30 cellular contexts compared by ENCODE assay signal in the genomic region with DNA sequence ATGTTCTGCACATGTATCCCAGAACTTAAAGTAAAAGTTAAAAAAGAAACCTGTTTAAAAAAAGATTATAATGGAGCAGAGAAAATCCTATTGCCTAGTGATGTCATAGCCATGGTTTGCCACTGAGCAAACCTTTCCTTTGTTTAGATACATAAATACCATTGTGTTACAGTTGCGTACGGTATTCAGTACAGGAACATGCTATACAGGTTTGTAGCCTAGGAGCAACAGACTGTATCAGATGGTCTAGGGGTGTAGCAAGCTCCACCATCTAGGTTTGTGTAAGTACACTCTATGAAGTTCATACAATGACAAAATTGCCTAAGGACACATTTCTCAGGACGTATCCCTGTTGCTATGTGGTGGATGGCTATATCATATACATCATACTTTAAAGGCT.
"Had no signal": no experiment of that assay in that cellular context is flagged by ENCODE, and none has a peak within 500 bp of the region (broad histone marks: within the 10 kb centered on the region; RNA-seq: fewer than 3 reads in every experiment).

No MANE protein-coding gene starts in this region.

- H3K4me1 ChIP-seq: psoas muscle, right lobe of liver, sigmoid colon, stomach, thyroid gland, tibial nerve, upper lobe of left lung, vagina had no signal

- H3K9ac ChIP-seq: parathyroid adenoma had no signal

- H3K4me3 ChIP-seq: ovary, psoas muscle, right lobe of liver, sigmoid colon, stomach, thoracic aorta, thyroid gland, tibial nerve, upper lobe of left lung, vagina had no signal

- H3K9me3 Mint-ChIP-seq: natural killer cell treated with Interleukin-12 subunit alpha and Interleukin-12 subunit beta and Interleukin-15 and Interleukin-18, amount 100 ng/mL, for 72 hours; stimulated activated effector memory CD8-positive, alpha-beta T cell treated with anti-CD3 and anti-CD28 coated beads, Interleukin-12 subunit alpha, Interleukin-12 subunit beta, amount 100 ng/mL, for 72 hours; stimulated activated naive CD8-positive, alpha-beta T cell treated with anti-CD3 and anti-CD28 coated beads, Interleukin-15, Interleukin-2, amounts not matched to agents 100 ng/mL and 50 ng/mL, for 24 hours had no signal

- H3K27ac ChIP-seq: neutrophil, ovary, parathyroid adenoma, psoas muscle, right lobe of liver, sigmoid colon, stomach, thoracic aorta, thyroid gland, tibial nerve, upper lobe of left lung, vagina had no signal

- H2AFZ ChIP-seq: parathyroid adenoma had no signal

- H3K36me3 Mint-ChIP-seq: natural killer cell treated with Interleukin-12 subunit alpha and Interleukin-12 subunit beta and Interleukin-15 and Interleukin-18, amount 100 ng/mL, for 72 hours; stimulated activated effector memory CD8-positive, alpha-beta T cell treated with anti-CD3 and anti-CD28 coated beads, Interleukin-12 subunit alpha, Interleukin-12 subunit beta, amount 100 ng/mL, for 72 hours; stimulated activated naive B cell treated with anti-CD40 and anti-IgM and Interleukin-4, amounts not matched to agents 10 μg/mL and 1 μg/mL and 100 μg/mL, for 72 hours had no signal

- H3K27me3 Mint-ChIP-seq: naive thymus-derived CD8-positive, alpha-beta T cell; progenitor cell of endocrine pancreas; stimulated activated naive B cell treated with anti-CD40 and anti-IgM and Interleukin-4, amounts not matched to agents 10 μg/mL and 1 μg/mL and 100 μg/mL, for 72 hours; stimulated activated naive CD8-positive, alpha-beta T cell treated with anti-CD3 and anti-CD28 coated beads, Interleukin-15, Interleukin-2, amounts not matched to agents 100 ng/mL and 50 ng/mL, for 24 hours had no signal

- H3K27ac Mint-ChIP-seq: natural killer cell treated with Interleukin-12 subunit alpha and Interleukin-12 subunit beta and Interleukin-15 and Interleukin-18, amount 100 ng/mL, for 72 hours; progenitor cell of endocrine pancreas; stimulated activated effector memory CD8-positive, alpha-beta T cell treated with anti-CD3 and anti-CD28 coated beads, Interleukin-12 subunit alpha, Interleukin-12 subunit beta, amount 100 ng/mL, for 72 hours; stimulated activated naive B cell treated with anti-CD40 and anti-IgM and Interleukin-4, amounts not matched to agents 10 μg/mL and 1 μg/mL and 100 μg/mL, for 72 hours; stimulated activated naive CD8-positive, alpha-beta T cell treated with anti-CD3 and anti-CD28 coated beads, Interleukin-15, Interleukin-2, amounts not matched to agents 100 ng/mL and 50 ng/mL, for 24 hours had no signal

- ATAC-seq: naive thymus-derived CD8-positive, alpha-beta T cell; natural killer cell treated with Interleukin-12 subunit alpha and Interleukin-12 subunit beta and Interleukin-15 and Interleukin-18, amount 100 ng/mL, for 72 hours; psoas muscle; right cardiac atrium; right lobe of liver; stimulated activated effector memory CD8-positive, alpha-beta T cell treated with anti-CD3 and anti-CD28 coated beads, Interleukin-12 subunit alpha, Interleukin-12 subunit beta, amount 100 ng/mL, for 72 hours; stimulated activated naive B cell treated with anti-CD40 and anti-IgM and Interleukin-4, amounts not matched to agents 10 μg/mL and 1 μg/mL and 100 μg/mL, for 72 hours had no signal

- FAIRE-seq: small intestine, urothelium cell line had no signal

- H3K27me3 ChIP-seq: neutrophil, ovary, right lobe of liver, sigmoid colon, stomach, thyroid gland, tibial nerve, upper lobe of left lung, vagina had no signal

- H3K4me3 Mint-ChIP-seq: naive thymus-derived CD8-positive, alpha-beta T cell; natural killer cell treated with Interleukin-12 subunit alpha and Interleukin-12 subunit beta and Interleukin-15 and Interleukin-18, amount 100 ng/mL, for 72 hours; nephron progenitor cell; neural crest cell; stimulated activated effector memory CD8-positive, alpha-beta T cell treated with anti-CD3 and anti-CD28 coated beads, Interleukin-12 subunit alpha, Interleukin-12 subunit beta, amount 100 ng/mL, for 72 hours; stimulated activated naive B cell treated with anti-CD40 and anti-IgM and Interleukin-4, amounts not matched to agents 10 μg/mL and 1 μg/mL and 100 μg/mL, for 72 hours; stimulated activated naive CD8-positive, alpha-beta T cell treated with anti-CD3 and anti-CD28 coated beads, Interleukin-15, Interleukin-2, amounts not matched to agents 100 ng/mL and 50 ng/mL, for 24 hours had no signal

- H3K4me1 Mint-ChIP-seq: nephron progenitor cell; neural crest cell; stimulated activated effector memory CD8-positive, alpha-beta T cell treated with anti-CD3 and anti-CD28 coated beads, Interleukin-12 subunit alpha, Interleukin-12 subunit beta, amount 100 ng/mL, for 72 hours; stimulated activated naive B cell treated with anti-CD40 and anti-IgM and Interleukin-4, amounts not matched to agents 10 μg/mL and 1 μg/mL and 100 μg/mL, for 72 hours had no signal

- H3K9me3 ChIP-seq: neutrophil, ovary, psoas muscle, right lobe of liver, sigmoid colon, stomach, thoracic aorta, thyroid gland, upper lobe of left lung, vagina had no signal

- DNase-seq: naive thymus-derived CD8-positive, alpha-beta T cell; nephron progenitor cell; occipital lobe; ovary; posterior cingulate gyrus; psoas muscle; right cardiac atrium; right lobe of liver; sigmoid colon; small intestine; stimulated activated CD4-positive, alpha-beta T cell treated with anti-CD3 and anti-CD28 coated beads, Interleukin-15, amount 100 ng/mL, for 24 hours; stimulated activated CD4-positive, alpha-beta T cell treated with anti-CD3 and anti-CD28 coated beads, Interleukin-2, amount 100 ng/mL, for 24 hours; stimulated activated CD4-positive, alpha-beta T cell treated with anti-CD3 and anti-CD28 coated beads, Interleukin-2, amount 100 ng/mL, for 48 hours; stimulated activated CD4-positive, alpha-beta T cell treated with anti-CD3 and anti-CD28 coated beads, Interleukin-4, amount 100 ng/mL, for 24 hours; stimulated activated naive B cell treated with anti-CD40 and anti-IgM and Interleukin-4, amounts not matched to agents 10 μg/mL and 1 μg/mL and 100 μg/mL, for 72 hours; stimulated activated naive CD4-positive, alpha-beta T cell treated with Interleukin-2 at 50 U/mL for 16 hours; stomach; thyroid gland; upper lobe of left lung had no signal

- H3K36me3 ChIP-seq: neutrophil, ovary, right lobe of liver, sigmoid colon, stomach, thoracic aorta, thyroid gland, tibial nerve, upper lobe of left lung, vagina had no signal
